7 cellular contexts compared by ENCODE assay signal in the genomic region with DNA sequence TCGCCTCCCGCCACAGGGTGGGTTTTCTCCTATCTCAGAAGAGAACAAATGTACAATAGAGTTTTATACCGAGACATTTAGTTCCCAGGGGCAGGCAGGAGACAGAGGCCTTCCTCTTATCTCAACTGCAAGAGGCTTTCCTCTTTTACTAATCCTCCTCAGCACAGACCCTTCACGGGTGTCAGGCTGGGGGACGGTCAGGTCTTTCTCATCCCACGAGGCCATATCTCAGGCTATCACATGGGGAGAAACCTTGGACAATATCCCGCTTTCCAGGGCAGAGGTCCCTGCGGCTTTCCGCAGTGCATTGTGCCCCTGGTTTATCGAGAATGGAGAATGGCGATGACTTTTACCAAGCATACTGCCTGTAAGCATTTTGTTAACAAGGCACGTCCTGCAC. TPM values are rescaled to one million over a fixed set of nuclear protein-coding genes. Genes with fewer than 3 reads are reported as not detected.
"Had no signal": no experiment of that assay in that cellular context is flagged by ENCODE, and none has a peak within 500 bp of the region (broad histone marks: within the 10 kb centered on the region; RNA-seq: fewer than 3 reads in every experiment).

No MANE protein-coding gene starts in this region.

RNA-seq across cellular contexts. Expression of a gene that starts 10.3 kb away (rescaled TPM):
- total RNA-seq: GM23248, GM23338, H1, H4, H7, H9, HFFc6 had no signal
- polyA plus RNA-seq: GM23248, GM23338, H1 had no signal

RNA-seq across cellular contexts. Expression of a gene that starts 23.9 kb away (rescaled TPM):
- total RNA-seq: GM23248, GM23338, H1, H4, H7, H9, HFFc6 had no signal
- polyA plus RNA-seq: GM23248, GM23338, H1 had no signal

RNA-seq across cellular contexts. Expression of a gene that starts 44.6 kb away (rescaled TPM):
- total RNA-seq: GM23248, H1, H4, H7, H9, HFFc6 had no signal
- polyA plus RNA-seq: GM23248, GM23338, H1 had no signal
